In the genomic region with DNA sequence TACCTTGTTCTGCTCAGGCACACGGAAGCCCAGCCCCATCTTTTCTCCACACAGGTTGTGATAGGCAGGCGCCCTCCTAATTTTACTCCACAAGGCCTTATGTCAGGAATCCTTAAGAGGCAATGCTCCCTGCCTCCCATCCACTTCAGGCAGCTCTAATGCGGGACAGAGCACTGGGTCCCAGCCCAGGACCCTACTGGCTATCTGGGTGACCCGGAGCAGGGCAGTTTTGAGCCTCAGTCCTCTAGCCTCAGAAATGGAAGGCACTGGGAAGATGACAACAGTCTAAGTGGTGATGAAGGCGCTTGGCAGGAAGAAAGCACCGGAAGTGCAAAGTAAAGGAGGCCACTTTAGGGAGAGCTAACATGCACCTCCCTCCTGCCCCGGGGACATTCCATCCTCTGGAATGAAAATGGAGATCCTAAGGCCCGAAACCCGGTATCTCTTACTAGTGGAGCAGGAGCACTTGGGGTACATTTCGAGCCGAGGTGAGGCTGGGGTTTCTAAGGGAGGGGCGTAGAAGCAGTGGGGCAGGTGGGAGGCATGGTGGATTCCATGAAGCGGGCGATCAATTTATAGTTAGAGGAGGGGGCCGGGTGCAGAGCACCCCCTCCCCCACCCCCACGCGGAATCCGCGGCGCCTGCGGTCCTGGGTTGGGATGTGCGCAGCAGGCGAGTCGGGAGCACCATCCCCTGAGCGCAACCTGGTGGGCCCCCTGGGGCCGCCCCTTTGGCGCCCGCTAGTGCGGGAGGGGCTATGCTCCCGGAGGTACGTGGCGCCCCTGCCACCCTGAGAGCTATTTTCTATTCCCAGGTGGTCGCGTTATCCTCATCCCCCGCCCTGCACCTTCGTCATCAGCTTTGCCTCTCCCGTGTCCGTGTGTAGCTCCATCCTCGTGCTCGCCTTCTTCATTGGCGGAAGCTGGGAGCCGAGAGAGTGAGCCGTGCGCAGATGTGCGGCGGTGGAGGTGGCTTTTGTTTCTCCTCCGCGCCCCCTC, we compare ENCODE assay signal across 12 cellular contexts. TPM values are rescaled to one million over a fixed set of nuclear protein-coding genes. Genes with fewer than 3 reads are reported as not detected.
A peak's percentile ranks its signal among the peaks of the same experiment; 100 is the strongest.
DNase-seq lines count a peak whose midpoint lies in the region; ATAC-seq and TF ChIP-seq lines count a peak whose summit lies in the region.
"Had no signal": no experiment of that assay in that cellular context is flagged by ENCODE, and none has a peak within 500 bp of the region (broad histone marks: within the 10 kb centered on the region; RNA-seq: fewer than 3 reads in every experiment).

No MANE protein-coding gene starts in this region.

- in situ Hi-C loops in G401 (cut with HindIII; ENCODE audit: low sequenced_read_pairs) = no loop called here

- ATAC-seq in GM21367 (IDR thresholded peaks at IDR 0.05; ENCODE audit: unreplicated experiment) (no peak), GM21381 (IDR thresholded peaks at IDR 0.05; ENCODE audit: unreplicated experiment) (no peak)
- ATAC-seq: pancreas had no signal

- no peaks in the 10 kb centered on the region for H3K9me3 ChIP-seq in Karpas-422 (ENCODE audit: low read length)
- H3K9me3 ChIP-seq: adrenal gland, pancreas had no signal

- intact Hi-C loops in CD14-positive monocyte (cut with micrococcal nuclease) = no loop called here

- H3K9ac ChIP-seq in rectal smooth muscle tissue (ENCODE audit: low read length) (no peak overlapping the region), Karpas-422 (ENCODE audit: low read length) (no peak overlapping the region)

- no peaks in the 10 kb centered on the region for H4K20me1 ChIP-seq in Karpas-422 (ENCODE audit: insufficient read depth, low read depth, low read length)

- H3K4me3 ChIP-seq in coronary artery (peak overlapping the region; percentile 46), rectal smooth muscle tissue (ENCODE audit: low read length) (peak overlapping the region; percentile 27), Karpas-422 (ENCODE audit: low read length) (no peak overlapping the region)
- H3K4me3 ChIP-seq: adrenal gland, pancreas had no signal

- H2AFZ ChIP-seq in Karpas-422 (ENCODE audit: low read length) = no peak overlapping the region

- H3K27me3 ChIP-seq in rectal smooth muscle tissue (ENCODE audit: control insufficient read depth, insufficient read depth, low read length) (peaks cover 15% of the 10 kb centered on the region), Karpas-422 (ENCODE audit: low read length) (no peaks in the 10 kb centered on the region)
- H3K27me3 ChIP-seq: adrenal gland, pancreas had no signal

- TF ChIP-seq CTCF in CD14-positive monocyte (IDR thresholded peaks at IDR 0.05) = no peak
- no peak for TF ChIP-seq CTCF in coronary artery (IDR thresholded peaks at IDR 0.05)

- no peaks in the 10 kb centered on the region for H3K36me3 ChIP-seq in rectal smooth muscle tissue (ENCODE audit: control insufficient read depth, insufficient read depth, low read length)
- no peaks in the 10 kb centered on the region for H3K36me3 ChIP-seq in Karpas-422 (ENCODE audit: insufficient read depth, low read length)
- H3K36me3 ChIP-seq: adrenal gland, pancreas had no signal

- H3K27ac Mint-ChIP-seq in CD14-positive monocyte = no peak overlapping the region

- H3K4me3 Mint-ChIP-seq in CD14-positive monocyte = peak overlapping the region; percentile 28 to 75

- peaks cover 24 to 27% of the 10 kb centered on the region in 2 donors for H3K36me3 Mint-ChIP-seq in CD14-positive monocyte

- peaks cover 19% of the 10 kb centered on the region for H3K4me1 Mint-ChIP-seq in CD14-positive monocyte

- no peak overlapping the region for H3K27ac ChIP-seq in coronary artery
- no peak overlapping the region for H3K27ac ChIP-seq in rectal smooth muscle tissue (ENCODE audit: low read depth, low read length)
- no peak overlapping the region for H3K27ac ChIP-seq in Karpas-422 (ENCODE audit: low read length)
- H3K27ac ChIP-seq: adrenal gland, pancreas had no signal

- no peaks in the 10 kb centered on the region for H3K79me2 ChIP-seq in Karpas-422 (ENCODE audit: low read length)

- H3K4me1 ChIP-seq in rectal smooth muscle tissue (ENCODE audit: control insufficient read depth, insufficient read depth, low read length) (peaks cover 3% of the 10 kb centered on the region), Karpas-422 (ENCODE audit: low read length) (peaks cover 12% of the 10 kb centered on the region)

- no peak for DNase-seq in CD14-positive monocyte (ENCODE audit: low spot score)
- DNase-seq in NCI-H69 (lab: John Stamatoyannopoulos, UW) = peak; percentile 53
- DNase-seq in coronary artery (ENCODE audit: low spot score) = no peak
- no peak for DNase-seq in G401 (ENCODE audit: low spot score)
- DNase-seq in Karpas-422 = no peak
- DNase-seq: adrenal gland, NCI-H1417 treated with DMSO at 0.1 percent for 48 hours, pancreas had no signal

- peaks cover 68 to 78% (median 76%) of the 10 kb centered on the region in 3 donors for H3K27me3 Mint-ChIP-seq in CD14-positive monocyte (ENCODE audit: low read depth in 3 of 3)

- H3K4me2 ChIP-seq in Karpas-422 (ENCODE audit: low read depth, low read length, poor library complexity, severe bottlenecking) = no peak overlapping the region

- H3K9me3 Mint-ChIP-seq in CD14-positive monocyte = peaks cover 0 to 6% (median 2%) of the 10 kb centered on the region in 7 donors

- H3K9me2 ChIP-seq in Karpas-422 (replicated peaks; ENCODE audit: insufficient read depth, low read length) = no peaks in the 10 kb centered on the region

RNA-seq across cellular contexts. Expression of a gene that starts 4.9 kb away (rescaled TPM):
- polyA plus RNA-seq in CD14-positive monocyte = 10 to 100 TPM; 13.6 to 21.9 TPM
- total RNA-seq in G401 (2014; rRNA removed; shearing (Covaris generic)) = not detected in 2 replicates
- total RNA-seq in Karpas-422 (2014; rRNA removed; shearing (Covaris generic); ENCODE audit: low replicate concordance) = 36.3 and 68.5 TPM in 2 replicates

RNA-seq across cellular contexts. Expression of a gene that starts 5.2 kb away (rescaled TPM):
- polyA plus RNA-seq in CD14-positive monocyte = 1 to 10 TPM in 1 of 2 donors, not detected in 1; 1.4 TPM
- not detected in 2 replicates for total RNA-seq in G401 (2014; rRNA removed; shearing (Covaris generic))
- total RNA-seq in Karpas-422 (2014; rRNA removed; shearing (Covaris generic); ENCODE audit: low replicate concordance) = not detected in 2 replicates
- total RNA-seq: frontal cortex had no signal

RNA-seq across cellular contexts. Expression of a gene that starts 7.0 kb away (rescaled TPM):
- under 1 TPM in 1 of 2 donors, not detected in 1; 0.76 TPM for polyA plus RNA-seq in CD14-positive monocyte
- not detected in 2 replicates for total RNA-seq in G401 (2014; rRNA removed; shearing (Covaris generic))
- 4.6 TPM in 1 of 2 replicates, not detected in the other for total RNA-seq in Karpas-422 (2014; rRNA removed; shearing (Covaris generic); ENCODE audit: low replicate concordance)
- total RNA-seq: frontal cortex had no signal

RNA-seq across cellular contexts. Expression of a gene that starts 11.0 kb away (rescaled TPM):
- polyA plus RNA-seq in CD14-positive monocyte = not detected
- not detected in 2 replicates for total RNA-seq in G401 (2014; rRNA removed; shearing (Covaris generic))
- total RNA-seq in Karpas-422 (2014; rRNA removed; shearing (Covaris generic); ENCODE audit: low replicate concordance) = 2.7 and 5.7 TPM in 2 replicates
- total RNA-seq: adrenal gland, frontal cortex, pancreas had no signal
- polyA plus RNA-seq: adrenal gland, pancreas had no signal

RNA-seq across cellular contexts. Expression of a gene that starts 19.6 kb away (rescaled TPM):
- 10 to 100 TPM; 55.4 to 87.9 TPM for polyA plus RNA-seq in CD14-positive monocyte
- total RNA-seq in G401 (2014; rRNA removed; shearing (Covaris generic)) = 0.80 TPM in 1 of 2 replicates, not detected in the other
- 238 and 374 TPM in 2 replicates for total RNA-seq in Karpas-422 (2014; rRNA removed; shearing (Covaris generic); ENCODE audit: low replicate concordance)

Comparison
In these comparisons a context has a peak if more than half of its experiments do, and no peak if none do; other contexts are left out.
1. RNA of a gene that starts 4.9 kb away (total RNA-seq): 36.3 to 68.5 TPM in Karpas-422; not detected in G401; every median in the first group is over 10 times any median in the second.